Comparison of ENCODE assay signal across 21 cellular contexts in the genomic region with DNA sequence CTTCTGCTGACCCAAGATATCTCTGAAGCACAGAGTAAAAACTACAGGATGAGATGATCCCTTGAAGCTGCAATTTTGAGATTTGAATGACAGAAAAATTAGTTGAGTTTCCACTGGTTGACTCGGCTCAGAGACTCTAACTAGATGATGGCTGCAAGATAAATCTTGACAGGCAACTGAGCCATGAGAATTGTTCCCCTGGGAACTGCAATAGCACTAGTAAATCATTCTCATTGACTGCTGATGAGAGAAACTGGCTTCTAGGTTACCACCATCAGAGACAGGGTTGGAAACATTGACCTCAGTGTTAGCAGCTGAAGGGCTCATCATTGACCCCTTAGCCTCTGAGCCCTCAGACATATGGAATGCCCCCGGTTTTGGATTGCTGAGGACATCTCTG.
DNase-seq lines count a peak whose midpoint lies in the region; FAIRE-seq and TF ChIP-seq lines count a peak whose summit lies in the region.
"Had no signal": no experiment of that assay in that cellular context is flagged by ENCODE, and none has a peak within 500 bp of the region (broad histone marks: within the 10 kb centered on the region; RNA-seq: fewer than 3 reads in every experiment).

No MANE protein-coding gene starts in this region.

- no peak for DNase-seq in HEK293T (ENCODE audit: extremely low spot score)
- DNase-seq in bronchial epithelial cell (ENCODE audit: low read depth): no peak
- DNase-seq in type B pancreatic cell (ENCODE audit: extremely low spot score, unreplicated experiment): no peak
- DNase-seq in RCC 7860 (ENCODE audit: low spot score): no peak
- DNase-seq in endodermal cell: no peak
- DNase-seq in SW480 (ENCODE audit: low spot score): no peak
- no peak for DNase-seq in activated T-helper 1 cell treated with anti-CD3 and anti-CD28 coated beads, Interleukin-12 subunit alpha, Interleukin-12 subunit beta, Interleukin-2, Interleukin-4 antibody, amounts not matched to agents 30 ng/mL and 10 ng/mL and 1 ng/mL, durations not matched to agents 14 hours and 24 hours and 36 hours (ENCODE audit: low spot score)
- DNase-seq: CD4-positive, alpha-beta T cell; CD8-positive, alpha-beta memory T cell; DMS 273 treated with DMSO at 0.1 percent for 48 hours; DMS79; EL; GF-D8; H9; HFFc6 had no signal

- CTCF ChIA-PET in HEK293T (lab: Yijun Ruan, JAX): interaction anchor here (0.6 kb wide), 1 partner anchor 12 kb away, joined by 6 read pairs; no protein-coding TSS in a partner anchor

- H3K4me3 Mint-ChIP-seq in type B pancreatic cell (peak overlapping the region; percentile 40), endodermal cell (no peak overlapping the region)
- H3K4me3 Mint-ChIP-seq in activated T-helper 1 cell treated with anti-CD3 and anti-CD28 coated beads, Interleukin-12 subunit alpha, Interleukin-12 subunit beta, Interleukin-2, Interleukin-4 antibody, amounts not matched to agents 30 ng/mL and 10 ng/mL and 1 ng/mL, durations not matched to agents 14 hours and 24 hours and 36 hours: no peak overlapping the region
- H3K4me3 Mint-ChIP-seq: CD14-positive monocyte; CD4-positive, alpha-beta T cell; CD8-positive, alpha-beta memory T cell; GM23338; H9; HFFc6 had no signal

- H3K27me3 ChIP-seq in bronchial epithelial cell (ENCODE audit: control insufficient read depth, insufficient read depth, low read length) (no peaks in the 10 kb centered on the region), neural cell (ENCODE audit: insufficient read depth, low read depth, low read length) (no peaks in the 10 kb centered on the region), endodermal cell (ENCODE audit: control insufficient read depth, insufficient read depth, low read length, poor library complexity, severe bottlenecking) (no peaks in the 10 kb centered on the region)

- H3K36me3 ChIP-seq in bronchial epithelial cell (ENCODE audit: control insufficient read depth, insufficient read depth, low read length) (no peaks in the 10 kb centered on the region), neural cell (ENCODE audit: insufficient read depth, low read length) (no peaks in the 10 kb centered on the region), endodermal cell (ENCODE audit: control insufficient read depth, insufficient read depth, low read length) (no peaks in the 10 kb centered on the region)

- H3K27ac Mint-ChIP-seq in type B pancreatic cell: no peak overlapping the region
- H3K27ac Mint-ChIP-seq in endodermal cell: no peak overlapping the region
- H3K27ac Mint-ChIP-seq in activated T-helper 1 cell treated with anti-CD3 and anti-CD28 coated beads, Interleukin-12 subunit alpha, Interleukin-12 subunit beta, Interleukin-2, Interleukin-4 antibody, amounts not matched to agents 30 ng/mL and 10 ng/mL and 1 ng/mL, durations not matched to agents 14 hours and 24 hours and 36 hours: no peak overlapping the region
- H3K27ac Mint-ChIP-seq: CD4-positive, alpha-beta T cell; CD8-positive, alpha-beta memory T cell; GM23338; H9; HFFc6 had no signal

- H3K9ac ChIP-seq in neural cell (ENCODE audit: low read length) (no peak overlapping the region), endodermal cell (ENCODE audit: extremely low read depth, low read length, poor library complexity, severe bottlenecking) (no peak overlapping the region)

- H3K4me1 ChIP-seq in endodermal cell (ENCODE audit: control insufficient read depth, insufficient read depth, low read length): no peaks in the 10 kb centered on the region

- TF ChIP-seq EP300 in neural cell (conservative IDR thresholded peaks at IDR 0.05; ENCODE audit: poor library complexity, severe bottlenecking): peak; percentile 85

- H3K4me2 ChIP-seq in neural cell (ENCODE audit: low read length): peak overlapping the region; percentile 48
- H3K4me2 ChIP-seq: GM23338 had no signal

- H3K4me1 Mint-ChIP-seq in type B pancreatic cell (ENCODE audit: unreplicated experiment): peaks cover 5% of the 10 kb centered on the region
- no peaks in the 10 kb centered on the region for H3K4me1 Mint-ChIP-seq in endodermal cell
- H3K4me1 Mint-ChIP-seq in activated T-helper 1 cell treated with anti-CD3 and anti-CD28 coated beads, Interleukin-12 subunit alpha, Interleukin-12 subunit beta, Interleukin-2, Interleukin-4 antibody, amounts not matched to agents 30 ng/mL and 10 ng/mL and 1 ng/mL, durations not matched to agents 14 hours and 24 hours and 36 hours (ENCODE audit: low read depth): no peaks in the 10 kb centered on the region
- H3K4me1 Mint-ChIP-seq: CD14-positive monocyte; CD8-positive, alpha-beta memory T cell; GM23338; H9 had no signal

- H3F3A ChIP-seq in neural cell (ENCODE audit: insufficient read depth, low read length, poor library complexity, severe bottlenecking): peaks cover 2% of the 10 kb centered on the region

- H3K9me3 Mint-ChIP-seq in type B pancreatic cell (peaks cover 4% of the 10 kb centered on the region), endodermal cell (peaks cover 16% of the 10 kb centered on the region)
- H3K9me3 Mint-ChIP-seq in activated T-helper 1 cell treated with anti-CD3 and anti-CD28 coated beads, Interleukin-12 subunit alpha, Interleukin-12 subunit beta, Interleukin-2, Interleukin-4 antibody, amounts not matched to agents 30 ng/mL and 10 ng/mL and 1 ng/mL, durations not matched to agents 14 hours and 24 hours and 36 hours: peaks cover 21% of the 10 kb centered on the region
- H3K9me3 Mint-ChIP-seq: CD4-positive, alpha-beta T cell had no signal

- TF ChIP-seq CTCF in bronchial epithelial cell (IDR thresholded peaks at IDR 0.05; ENCODE audit: insufficient read depth, low read length, severe bottlenecking): no peak
- no peak for TF ChIP-seq CTCF in neural cell (IDR thresholded peaks at IDR 0.05; ENCODE audit: poor library complexity, severe bottlenecking)
- TF ChIP-seq CTCF in type B pancreatic cell (conservative IDR thresholded peaks at IDR 0.05): no peak
- no peak for TF ChIP-seq CTCF in endodermal cell (conservative IDR thresholded peaks at IDR 0.05)

- POLR2A ChIA-PET in HEK293T (lab: Yijun Ruan, JAX): no interaction called here

- no peak overlapping the region for H2AFZ ChIP-seq in neural cell (ENCODE audit: low read depth, low read length)
- H2AFZ ChIP-seq: GM23338 had no signal

- no peaks in the 10 kb centered on the region for H3K79me2 ChIP-seq in neural cell (replicated peaks; ENCODE audit: insufficient read depth, low read length)

- no peaks in the 10 kb centered on the region for H3K9me2 ChIP-seq in neural cell (ENCODE audit: insufficient read depth, low read length)

- H3K9me3 ChIP-seq in neural cell (ENCODE audit: low read length) (peaks cover 4% of the 10 kb centered on the region), endodermal cell (ENCODE audit: control insufficient read depth, low read length) (peaks cover 18% of the 10 kb centered on the region)

- peak; percentile 58 for FAIRE-seq in bronchial epithelial cell (lab: Jason Lieb, UNC)
- FAIRE-seq in RCC 7860 (lab: Jason Lieb, UNC): no peak
- FAIRE-seq: D721Med, GM12891, GM18507 had no signal

- no peaks in the 10 kb centered on the region for H4K20me1 ChIP-seq in neural cell (ENCODE audit: insufficient read depth)

- H3K27ac ChIP-seq in neural cell (ENCODE audit: low read length) (peak overlapping the region; percentile 57), endodermal cell (ENCODE audit: low read depth, low read length) (no peak overlapping the region)

- intact Hi-C loops in activated T-helper 1 cell treated with anti-CD3 and anti-CD28 coated beads, Interleukin-12 subunit alpha, Interleukin-12 subunit beta, Interleukin-2, Interleukin-4 antibody, amounts not matched to agents 30 ng/mL and 10 ng/mL and 1 ng/mL, durations not matched to agents 14 hours and 24 hours and 36 hours (cut with micrococcal nuclease): no loop called here

- H3K4me3 ChIP-seq in bronchial epithelial cell (ENCODE audit: low read depth, low read length) (no peak overlapping the region), neural cell (ENCODE audit: low read length) (peak overlapping the region; percentile 38), endodermal cell (ENCODE audit: low read length) (no peak overlapping the region)
- H3K4me3 ChIP-seq: GM23338 had no signal

- no peaks in the 10 kb centered on the region for H3K27me3 Mint-ChIP-seq in type B pancreatic cell
- H3K27me3 Mint-ChIP-seq in endodermal cell (ENCODE audit: insufficient read depth): no peaks in the 10 kb centered on the region
- H3K27me3 Mint-ChIP-seq in activated T-helper 1 cell treated with anti-CD3 and anti-CD28 coated beads, Interleukin-12 subunit alpha, Interleukin-12 subunit beta, Interleukin-2, Interleukin-4 antibody, amounts not matched to agents 30 ng/mL and 10 ng/mL and 1 ng/mL, durations not matched to agents 14 hours and 24 hours and 36 hours (ENCODE audit: insufficient read depth): no peaks in the 10 kb centered on the region
- H3K27me3 Mint-ChIP-seq: CD4-positive, alpha-beta T cell; CD8-positive, alpha-beta memory T cell had no signal

- 86 to 90% methylated on average over 1 to 2 of the region's 2 CpGs for WGBS in endodermal cell (ENCODE audit: insufficient coverage in 1 of 2, insufficient read length in 1 of 2), 2 experiments

- no peak for TF ChIP-seq RAD21 in neural cell (conservative IDR thresholded peaks at IDR 0.05)

- no peaks in the 10 kb centered on the region for H3K36me3 Mint-ChIP-seq in type B pancreatic cell
- H3K36me3 Mint-ChIP-seq in endodermal cell (ENCODE audit: low read depth): no peaks in the 10 kb centered on the region
- H3K36me3 Mint-ChIP-seq in activated T-helper 1 cell treated with anti-CD3 and anti-CD28 coated beads, Interleukin-12 subunit alpha, Interleukin-12 subunit beta, Interleukin-2, Interleukin-4 antibody, amounts not matched to agents 30 ng/mL and 10 ng/mL and 1 ng/mL, durations not matched to agents 14 hours and 24 hours and 36 hours (ENCODE audit: low read depth): peaks cover 11% of the 10 kb centered on the region
- H3K36me3 Mint-ChIP-seq: CD14-positive monocyte had no signal

TF ChIP-seq in neural cell, 6 proteins besides CTCF, POLR2A, EP300 and RAD21:
- TF ChIP-seq TAF1 (IDR thresholded peaks at IDR 0.05; ENCODE audit: low read depth) (no peak), POLR2AphosphoS5 (IDR thresholded peaks at IDR 0.05) (peak; percentile 91)
TF ChIP-seq in neural cell: peak in this region for 1.
